Comparison of ENCODE assay signal across 1 cellular context in the genomic region with DNA sequence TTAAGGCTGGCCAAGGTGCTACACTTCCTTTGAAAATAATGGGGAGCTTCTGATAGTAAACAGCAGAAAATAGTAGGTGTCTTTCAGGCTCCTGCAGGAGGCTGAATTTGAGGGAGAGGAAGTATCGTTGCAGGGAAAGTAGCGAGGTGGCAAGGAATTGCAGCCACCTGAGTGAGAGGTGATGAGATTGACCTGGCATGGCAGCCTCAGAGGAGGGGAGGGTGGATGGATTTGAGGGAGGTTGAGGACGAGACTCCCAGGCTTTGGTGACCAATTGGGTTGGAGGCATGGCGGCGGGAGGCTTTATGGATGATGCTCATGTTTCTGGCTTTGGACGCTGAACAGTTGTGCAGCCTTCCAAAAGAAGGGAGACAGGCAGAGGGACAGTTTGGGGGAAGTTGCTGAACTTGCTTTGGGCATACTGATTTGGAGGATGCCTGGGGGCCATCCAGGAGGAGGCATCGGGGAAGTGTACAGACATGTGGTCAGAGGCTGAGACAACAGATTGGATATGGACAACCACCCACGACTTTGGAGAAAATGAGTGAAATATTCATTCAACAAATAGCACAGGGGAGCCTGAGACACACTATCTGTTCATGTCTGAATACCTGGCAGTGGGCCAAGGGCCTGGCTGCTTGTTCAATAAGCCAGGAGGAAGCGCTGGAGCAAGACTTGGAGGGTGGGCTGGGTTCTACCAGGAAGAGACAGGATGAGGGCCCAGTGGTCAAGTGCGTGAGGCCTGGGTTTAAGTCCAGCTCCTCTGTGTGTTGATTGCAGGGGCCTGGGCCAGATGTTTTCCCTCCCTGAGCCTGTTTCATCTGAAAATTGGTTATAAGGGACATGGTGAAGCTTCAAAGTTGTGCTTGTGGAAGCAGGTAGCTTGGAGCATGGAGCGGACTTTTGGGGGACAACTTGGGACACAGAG.
TF ChIP-seq lines count a peak whose summit lies in the region.

No MANE protein-coding gene starts in this region.

TF ChIP-seq in HepG2, 621 proteins besides CTCF, POLR2A, EP300 and RAD21 (continued from another document and continues in another):
- TF ChIP-seq, protein P1, sequence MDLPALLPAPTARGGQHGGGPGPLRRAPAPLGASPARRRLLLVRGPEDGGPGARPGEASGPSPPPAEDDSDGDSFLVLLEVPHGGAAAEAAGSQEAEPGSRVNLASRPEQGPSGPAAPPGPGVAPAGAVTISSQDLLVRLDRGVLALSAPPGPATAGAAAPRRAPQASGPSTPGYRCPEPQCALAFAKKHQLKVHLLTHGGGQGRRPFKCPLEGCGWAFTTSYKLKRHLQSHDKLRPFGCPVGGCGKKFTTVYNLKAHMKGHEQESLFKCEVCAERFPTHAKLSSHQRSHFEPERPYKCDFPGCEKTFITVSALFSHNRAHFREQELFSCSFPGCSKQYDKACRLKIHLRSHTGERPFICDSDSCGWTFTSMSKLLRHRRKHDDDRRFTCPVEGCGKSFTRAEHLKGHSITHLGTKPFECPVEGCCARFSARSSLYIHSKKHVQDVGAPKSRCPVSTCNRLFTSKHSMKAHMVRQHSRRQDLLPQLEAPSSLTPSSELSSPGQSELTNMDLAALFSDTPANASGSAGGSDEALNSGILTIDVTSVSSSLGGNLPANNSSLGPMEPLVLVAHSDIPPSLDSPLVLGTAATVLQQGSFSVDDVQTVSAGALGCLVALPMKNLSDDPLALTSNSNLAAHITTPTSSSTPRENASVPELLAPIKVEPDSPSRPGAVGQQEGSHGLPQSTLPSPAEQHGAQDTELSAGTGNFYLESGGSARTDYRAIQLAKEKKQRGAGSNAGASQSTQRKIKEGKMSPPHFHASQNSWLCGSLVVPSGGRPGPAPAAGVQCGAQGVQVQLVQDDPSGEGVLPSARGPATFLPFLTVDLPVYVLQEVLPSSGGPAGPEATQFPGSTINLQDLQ (CRISPR knock-in tag; IDR thresholded peaks at IDR 0.05): no peak; the same call in 1 of the 2 replicates
- TF ChIP-seq CBFB (CRISPR knock-in tag; IDR thresholded peaks at IDR 0.05) (no peak), SP140L (CRISPR knock-in tag; IDR thresholded peaks at IDR 0.05; ENCODE audit: borderline replicate concordance) (no peak), PRMT3 (CRISPR knock-in tag; IDR thresholded peaks at IDR 0.05; ENCODE audit: borderline replicate concordance, low read depth) (no peak), ESRRA (CRISPR knock-in tag; IDR thresholded peaks at IDR 0.05; ENCODE audit: low read depth) (no peak), ZFP41 (CRISPR knock-in tag; IDR thresholded peaks at IDR 0.05; ENCODE audit: borderline replicate concordance) (no peak), ZBTB7B (CRISPR knock-in tag; IDR thresholded peaks at IDR 0.05) (peak; percentile 87; the same call in 1 of the 2 replicates), MAFG (CRISPR knock-in tag; IDR thresholded peaks at IDR 0.05) (no peak), LCORL (IDR thresholded peaks at IDR 0.05) (peak; percentile 83), LCORL (CRISPR knock-in tag; IDR thresholded peaks at IDR 0.05) (peak; percentile 86), NKX3-1 (CRISPR knock-in tag; IDR thresholded peaks at IDR 0.05) (no peak), SP2 (CRISPR knock-in tag; IDR thresholded peaks at IDR 0.05) (no peak), IKZF4 (CRISPR knock-in tag; IDR thresholded peaks at IDR 0.05; ENCODE audit: borderline replicate concordance, low read depth, not compliant biosample characterization) (no peak), ZNF10 (CRISPR knock-in tag; IDR thresholded peaks at IDR 0.05; ENCODE audit: borderline replicate concordance, low read depth) (no peak), ZNF768 (CRISPR knock-in tag; IDR thresholded peaks at IDR 0.05) (peak; percentile 72; the same call in 1 of the 2 replicates), MBD4 (IDR thresholded peaks at IDR 0.05; ENCODE audit: borderline replicate concordance, low read length) (no peak), ZNF883 (CRISPR knock-in tag; IDR thresholded peaks at IDR 0.05; ENCODE audit: not compliant biosample characterization) (no peak), ZNF20 (CRISPR knock-in tag; IDR thresholded peaks at IDR 0.05) (no peak), KLF6 (CRISPR knock-in tag; IDR thresholded peaks at IDR 0.05) (no peak), DNMT3B (CRISPR knock-in tag; conservative IDR thresholded peaks at IDR 0.05) (0 out of 2 replicates have a peak, but pooled peaks have one; percentile 29), YEATS2 (CRISPR knock-in tag; IDR thresholded peaks at IDR 0.05; ENCODE audit: borderline replicate concordance) (no peak; the same call in 1 of the 2 replicates)
- TF ChIP-seq, protein P2, sequence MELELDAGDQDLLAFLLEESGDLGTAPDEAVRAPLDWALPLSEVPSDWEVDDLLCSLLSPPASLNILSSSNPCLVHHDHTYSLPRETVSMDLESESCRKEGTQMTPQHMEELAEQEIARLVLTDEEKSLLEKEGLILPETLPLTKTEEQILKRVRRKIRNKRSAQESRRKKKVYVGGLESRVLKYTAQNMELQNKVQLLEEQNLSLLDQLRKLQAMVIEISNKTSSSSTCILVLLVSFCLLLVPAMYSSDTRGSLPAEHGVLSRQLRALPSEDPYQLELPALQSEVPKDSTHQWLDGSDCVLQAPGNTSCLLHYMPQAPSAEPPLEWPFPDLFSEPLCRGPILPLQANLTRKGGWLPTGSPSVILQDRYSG (CRISPR knock-in tag; IDR thresholded peaks at IDR 0.05): no peak
- TF ChIP-seq, protein P3, sequence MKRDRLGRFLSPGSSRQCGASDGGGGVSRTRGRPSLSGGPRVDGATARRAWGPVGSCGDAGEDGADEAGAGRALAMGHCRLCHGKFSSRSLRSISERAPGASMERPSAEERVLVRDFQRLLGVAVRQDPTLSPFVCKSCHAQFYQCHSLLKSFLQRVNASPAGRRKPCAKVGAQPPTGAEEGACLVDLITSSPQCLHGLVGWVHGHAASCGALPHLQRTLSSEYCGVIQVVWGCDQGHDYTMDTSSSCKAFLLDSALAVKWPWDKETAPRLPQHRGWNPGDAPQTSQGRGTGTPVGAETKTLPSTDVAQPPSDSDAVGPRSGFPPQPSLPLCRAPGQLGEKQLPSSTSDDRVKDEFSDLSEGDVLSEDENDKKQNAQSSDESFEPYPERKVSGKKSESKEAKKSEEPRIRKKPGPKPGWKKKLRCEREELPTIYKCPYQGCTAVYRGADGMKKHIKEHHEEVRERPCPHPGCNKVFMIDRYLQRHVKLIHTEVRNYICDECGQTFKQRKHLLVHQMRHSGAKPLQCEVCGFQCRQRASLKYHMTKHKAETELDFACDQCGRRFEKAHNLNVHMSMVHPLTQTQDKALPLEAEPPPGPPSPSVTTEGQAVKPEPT (CRISPR knock-in tag; IDR thresholded peaks at IDR 0.05; ENCODE audit: low read depth): no peak
- TF ChIP-seq, protein P4, sequence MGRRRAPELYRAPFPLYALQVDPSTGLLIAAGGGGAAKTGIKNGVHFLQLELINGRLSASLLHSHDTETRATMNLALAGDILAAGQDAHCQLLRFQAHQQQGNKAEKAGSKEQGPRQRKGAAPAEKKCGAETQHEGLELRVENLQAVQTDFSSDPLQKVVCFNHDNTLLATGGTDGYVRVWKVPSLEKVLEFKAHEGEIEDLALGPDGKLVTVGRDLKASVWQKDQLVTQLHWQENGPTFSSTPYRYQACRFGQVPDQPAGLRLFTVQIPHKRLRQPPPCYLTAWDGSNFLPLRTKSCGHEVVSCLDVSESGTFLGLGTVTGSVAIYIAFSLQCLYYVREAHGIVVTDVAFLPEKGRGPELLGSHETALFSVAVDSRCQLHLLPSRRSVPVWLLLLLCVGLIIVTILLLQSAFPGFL (CRISPR knock-in tag; IDR thresholded peaks at IDR 0.05): no peak
- TF ChIP-seq, protein P5, sequence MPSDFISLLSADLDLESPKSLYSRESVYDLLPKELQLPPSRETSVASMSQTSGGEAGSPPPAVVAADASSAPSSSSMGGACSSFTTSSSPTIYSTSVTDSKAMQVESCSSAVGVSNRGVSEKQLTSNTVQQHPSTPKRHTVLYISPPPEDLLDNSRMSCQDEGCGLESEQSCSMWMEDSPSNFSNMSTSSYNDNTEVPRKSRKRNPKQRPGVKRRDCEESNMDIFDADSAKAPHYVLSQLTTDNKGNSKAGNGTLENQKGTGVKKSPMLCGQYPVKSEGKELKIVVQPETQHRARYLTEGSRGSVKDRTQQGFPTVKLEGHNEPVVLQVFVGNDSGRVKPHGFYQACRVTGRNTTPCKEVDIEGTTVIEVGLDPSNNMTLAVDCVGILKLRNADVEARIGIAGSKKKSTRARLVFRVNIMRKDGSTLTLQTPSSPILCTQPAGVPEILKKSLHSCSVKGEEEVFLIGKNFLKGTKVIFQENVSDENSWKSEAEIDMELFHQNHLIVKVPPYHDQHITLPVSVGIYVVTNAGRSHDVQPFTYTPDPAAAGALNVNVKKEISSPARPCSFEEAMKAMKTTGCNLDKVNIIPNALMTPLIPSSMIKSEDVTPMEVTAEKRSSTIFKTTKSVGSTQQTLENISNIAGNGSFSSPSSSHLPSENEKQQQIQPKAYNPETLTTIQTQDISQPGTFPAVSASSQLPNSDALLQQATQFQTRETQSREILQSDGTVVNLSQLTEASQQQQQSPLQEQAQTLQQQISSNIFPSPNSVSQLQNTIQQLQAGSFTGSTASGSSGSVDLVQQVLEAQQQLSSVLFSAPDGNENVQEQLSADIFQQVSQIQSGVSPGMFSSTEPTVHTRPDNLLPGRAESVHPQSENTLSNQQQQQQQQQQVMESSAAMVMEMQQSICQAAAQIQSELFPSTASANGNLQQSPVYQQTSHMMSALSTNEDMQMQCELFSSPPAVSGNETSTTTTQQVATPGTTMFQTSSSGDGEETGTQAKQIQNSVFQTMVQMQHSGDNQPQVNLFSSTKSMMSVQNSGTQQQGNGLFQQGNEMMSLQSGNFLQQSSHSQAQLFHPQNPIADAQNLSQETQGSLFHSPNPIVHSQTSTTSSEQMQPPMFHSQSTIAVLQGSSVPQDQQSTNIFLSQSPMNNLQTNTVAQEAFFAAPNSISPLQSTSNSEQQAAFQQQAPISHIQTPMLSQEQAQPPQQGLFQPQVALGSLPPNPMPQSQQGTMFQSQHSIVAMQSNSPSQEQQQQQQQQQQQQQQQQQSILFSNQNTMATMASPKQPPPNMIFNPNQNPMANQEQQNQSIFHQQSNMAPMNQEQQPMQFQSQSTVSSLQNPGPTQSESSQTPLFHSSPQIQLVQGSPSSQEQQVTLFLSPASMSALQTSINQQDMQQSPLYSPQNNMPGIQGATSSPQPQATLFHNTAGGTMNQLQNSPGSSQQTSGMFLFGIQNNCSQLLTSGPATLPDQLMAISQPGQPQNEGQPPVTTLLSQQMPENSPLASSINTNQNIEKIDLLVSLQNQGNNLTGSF (CRISPR knock-in tag; IDR thresholded peaks at IDR 0.05): no peak
- TF ChIP-seq, protein P6, sequence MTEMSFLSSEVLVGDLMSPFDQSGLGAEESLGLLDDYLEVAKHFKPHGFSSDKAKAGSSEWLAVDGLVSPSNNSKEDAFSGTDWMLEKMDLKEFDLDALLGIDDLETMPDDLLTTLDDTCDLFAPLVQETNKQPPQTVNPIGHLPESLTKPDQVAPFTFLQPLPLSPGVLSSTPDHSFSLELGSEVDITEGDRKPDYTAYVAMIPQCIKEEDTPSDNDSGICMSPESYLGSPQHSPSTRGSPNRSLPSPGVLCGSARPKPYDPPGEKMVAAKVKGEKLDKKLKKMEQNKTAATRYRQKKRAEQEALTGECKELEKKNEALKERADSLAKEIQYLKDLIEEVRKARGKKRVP (CRISPR knock-in tag; IDR thresholded peaks at IDR 0.05): no peak
- TF ChIP-seq, protein P7, sequence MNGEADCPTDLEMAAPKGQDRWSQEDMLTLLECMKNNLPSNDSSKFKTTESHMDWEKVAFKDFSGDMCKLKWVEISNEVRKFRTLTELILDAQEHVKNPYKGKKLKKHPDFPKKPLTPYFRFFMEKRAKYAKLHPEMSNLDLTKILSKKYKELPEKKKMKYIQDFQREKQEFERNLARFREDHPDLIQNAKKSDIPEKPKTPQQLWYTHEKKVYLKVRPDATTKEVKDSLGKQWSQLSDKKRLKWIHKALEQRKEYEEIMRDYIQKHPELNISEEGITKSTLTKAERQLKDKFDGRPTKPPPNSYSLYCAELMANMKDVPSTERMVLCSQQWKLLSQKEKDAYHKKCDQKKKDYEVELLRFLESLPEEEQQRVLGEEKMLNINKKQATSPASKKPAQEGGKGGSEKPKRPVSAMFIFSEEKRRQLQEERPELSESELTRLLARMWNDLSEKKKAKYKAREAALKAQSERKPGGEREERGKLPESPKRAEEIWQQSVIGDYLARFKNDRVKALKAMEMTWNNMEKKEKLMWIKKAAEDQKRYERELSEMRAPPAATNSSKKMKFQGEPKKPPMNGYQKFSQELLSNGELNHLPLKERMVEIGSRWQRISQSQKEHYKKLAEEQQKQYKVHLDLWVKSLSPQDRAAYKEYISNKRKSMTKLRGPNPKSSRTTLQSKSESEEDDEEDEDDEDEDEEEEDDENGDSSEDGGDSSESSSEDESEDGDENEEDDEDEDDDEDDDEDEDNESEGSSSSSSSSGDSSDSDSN (CRISPR knock-in tag; IDR thresholded peaks at IDR 0.05): 0 out of 2 replicates have a peak, but pooled peaks have one; percentile 30
- TF ChIP-seq, protein P8, sequence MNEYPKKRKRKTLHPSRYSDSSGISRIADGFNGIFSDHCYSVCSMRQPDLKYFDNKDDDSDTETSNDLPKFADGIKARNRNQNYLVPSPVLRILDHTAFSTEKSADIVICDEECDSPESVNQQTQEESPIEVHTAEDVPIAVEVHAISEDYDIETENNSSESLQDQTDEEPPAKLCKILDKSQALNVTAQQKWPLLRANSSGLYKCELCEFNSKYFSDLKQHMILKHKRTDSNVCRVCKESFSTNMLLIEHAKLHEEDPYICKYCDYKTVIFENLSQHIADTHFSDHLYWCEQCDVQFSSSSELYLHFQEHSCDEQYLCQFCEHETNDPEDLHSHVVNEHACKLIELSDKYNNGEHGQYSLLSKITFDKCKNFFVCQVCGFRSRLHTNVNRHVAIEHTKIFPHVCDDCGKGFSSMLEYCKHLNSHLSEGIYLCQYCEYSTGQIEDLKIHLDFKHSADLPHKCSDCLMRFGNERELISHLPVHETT (CRISPR knock-in tag; conservative IDR thresholded peaks at IDR 0.05): no peak
- TF ChIP-seq, protein P9, sequence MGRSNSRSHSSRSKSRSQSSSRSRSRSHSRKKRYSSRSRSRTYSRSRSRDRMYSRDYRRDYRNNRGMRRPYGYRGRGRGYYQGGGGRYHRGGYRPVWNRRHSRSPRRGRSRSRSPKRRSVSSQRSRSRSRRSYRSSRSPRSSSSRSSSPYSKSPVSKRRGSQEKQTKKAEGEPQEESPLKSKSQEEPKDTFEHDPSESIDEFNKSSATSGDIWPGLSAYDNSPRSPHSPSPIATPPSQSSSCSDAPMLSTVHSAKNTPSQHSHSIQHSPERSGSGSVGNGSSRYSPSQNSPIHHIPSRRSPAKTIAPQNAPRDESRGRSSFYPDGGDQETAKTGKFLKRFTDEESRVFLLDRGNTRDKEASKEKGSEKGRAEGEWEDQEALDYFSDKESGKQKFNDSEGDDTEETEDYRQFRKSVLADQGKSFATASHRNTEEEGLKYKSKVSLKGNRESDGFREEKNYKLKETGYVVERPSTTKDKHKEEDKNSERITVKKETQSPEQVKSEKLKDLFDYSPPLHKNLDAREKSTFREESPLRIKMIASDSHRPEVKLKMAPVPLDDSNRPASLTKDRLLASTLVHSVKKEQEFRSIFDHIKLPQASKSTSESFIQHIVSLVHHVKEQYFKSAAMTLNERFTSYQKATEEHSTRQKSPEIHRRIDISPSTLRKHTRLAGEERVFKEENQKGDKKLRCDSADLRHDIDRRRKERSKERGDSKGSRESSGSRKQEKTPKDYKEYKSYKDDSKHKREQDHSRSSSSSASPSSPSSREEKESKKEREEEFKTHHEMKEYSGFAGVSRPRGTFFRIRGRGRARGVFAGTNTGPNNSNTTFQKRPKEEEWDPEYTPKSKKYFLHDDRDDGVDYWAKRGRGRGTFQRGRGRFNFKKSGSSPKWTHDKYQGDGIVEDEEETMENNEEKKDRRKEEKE (IDR thresholded peaks at IDR 0.05): no peak
